Comparison of ENCODE assay signal across 9 cellular contexts in genomic region chr3:128343287-128344045, GRCh38.
A peak's percentile ranks its signal among the peaks of the same experiment; 100 is the strongest.
DNase-seq lines count a peak whose midpoint lies in the region; ATAC-seq and TF ChIP-seq lines count a peak whose summit lies in the region.
"Had no signal": no experiment of that assay in that cellular context is flagged by ENCODE, and none has a peak within 500 bp of the region (broad histone marks: within the 10 kb centered on the region; RNA-seq: fewer than 3 reads in every experiment).

No MANE protein-coding gene starts in this region.

- no peak overlapping the region for H3K4me3 Mint-ChIP-seq in CD4-positive, alpha-beta memory T cell

- H3K4me3 ChIP-seq in fibroblast of lung (replicated peaks in 1 of 4; ENCODE audit: control extremely low read depth in 1 of 4, insufficient read depth in 1 of 4, low read depth in 3 of 4, low read length in 4 of 4) (no peak overlapping the region), spleen (no peak overlapping the region)
- H3K4me3 ChIP-seq in CD4-positive, alpha-beta memory T cell (ENCODE audit: low read length in 2 of 2): no peak overlapping the region

- H3K27me3 ChIP-seq in fibroblast of lung (ENCODE audit: control insufficient read depth, insufficient read depth, low read length) (no peaks in the 10 kb centered on the region), spleen (replicated peaks in 1 of 7) (no peaks in the 10 kb centered on the region)
- H3K27me3 ChIP-seq in CD4-positive, alpha-beta memory T cell (ENCODE audit: insufficient read depth, low read length): no peaks in the 10 kb centered on the region

- TF ChIP-seq CTCF in fibroblast of lung (conservative IDR thresholded peaks at IDR 0.05 in 1 of 2, IDR thresholded peaks at IDR 0.05 in 1 of 2; ENCODE audit: low read depth in 1 of 2, low read length in 2 of 2): no peak
- no peak for TF ChIP-seq CTCF in spleen (IDR thresholded peaks at IDR 0.05 in 8 of 11, conservative IDR thresholded peaks at IDR 0.05 in 3 of 11)
- TF ChIP-seq CTCF in GM13976 (IDR thresholded peaks at IDR 0.05; ENCODE audit: borderline replicate concordance, control extremely low read depth, extremely low read depth, insufficient read depth, missing control alignments): no peak

- H3K4me1 ChIP-seq in fibroblast of lung (ENCODE audit: control insufficient read depth, extremely low read depth, insufficient read depth, low read length) (no peaks in the 10 kb centered on the region), spleen (peaks cover 0 to 3% (median under 1%) of the 10 kb centered on the region in 6 donors)
- H3K4me1 ChIP-seq in CD4-positive, alpha-beta memory T cell (ENCODE audit: insufficient read depth, low read length): no peaks in the 10 kb centered on the region

- DNase-seq in NCI-H748 (lab: John Stamatoyannopoulos, UW; ENCODE audit: unreplicated experiment) (peak; percentile 3), NCI-H748 treated with DMSO at 0.1 percent for 48 hours (lab: John Stamatoyannopoulos, UW) (no peak), OCI-M1 (lab: John Stamatoyannopoulos, UW) (peak; percentile 18), fibroblast of lung (ENCODE audit: low read depth in 2 of 2) (peak; percentile 53 to 63), spleen (peak; percentile 29), GM13976 (ENCODE audit: low spot score) (no peak)
- no peak for DNase-seq in CD4-positive, alpha-beta memory T cell
- DNase-seq: activated effector memory CD4-positive, alpha-beta T cell treated with anti-CD3 and anti-CD28 coated beads, Interleukin-2, amount 50 U/mL, for 16 hours had no signal

- H3K79me2 ChIP-seq in fibroblast of lung (ENCODE audit: control insufficient read depth, insufficient read depth, low read length): no peaks in the 10 kb centered on the region

- no peak overlapping the region for H3K27ac ChIP-seq in fibroblast of lung (ENCODE audit: insufficient read depth, low read length)
- H3K27ac ChIP-seq in spleen: no peak overlapping the region
- no peak overlapping the region for H3K27ac ChIP-seq in CD4-positive, alpha-beta memory T cell (ENCODE audit: low read depth, low read length)

- peaks cover 3% of the 10 kb centered on the region for H3K36me3 ChIP-seq in fibroblast of lung (ENCODE audit: control insufficient read depth, insufficient read depth, low read length)
- H3K36me3 ChIP-seq in spleen: peaks cover 0 to 45% (median 15%) of the 10 kb centered on the region in 6 donors
- peaks cover 16% of the 10 kb centered on the region for H3K36me3 ChIP-seq in CD4-positive, alpha-beta memory T cell (ENCODE audit: insufficient read depth, low read length)

- no peak for TF ChIP-seq POLR2A in spleen (IDR thresholded peaks at IDR 0.05)

- H3K9ac ChIP-seq in fibroblast of lung (ENCODE audit: insufficient read depth, low read length): no peak overlapping the region

- H4K20me1 ChIP-seq in fibroblast of lung (ENCODE audit: control insufficient read depth, extremely low read depth, insufficient read depth, low read length): no peaks in the 10 kb centered on the region

- no peak overlapping the region for H2AFZ ChIP-seq in fibroblast of lung (ENCODE audit: low read length)

- ATAC-seq in GM18907 (IDR thresholded peaks at IDR 0.05; ENCODE audit: unreplicated experiment): no peak

- H3K36me3 Mint-ChIP-seq in CD4-positive, alpha-beta memory T cell: peaks cover 5 to 23% of the 10 kb centered on the region in 2 donors

- in situ Hi-C loops in GM13976 (cut with MboI; ENCODE audit: low sequenced_read_pairs, unreplicated experiment): no loop called here

- POLR2A ChIA-PET in CD4-positive, alpha-beta memory T cell (lab: Charles Lee; ENCODE audit: partially characterized antibody): no interaction called here

- intact Hi-C loops in spleen (cut with DNase I; ENCODE audit: low total_unique reads): no loop called here
- intact Hi-C loops in CD4-positive, alpha-beta memory T cell (cut with micrococcal nuclease): no loop called here

- CTCF ChIA-PET in CD4-positive, alpha-beta memory T cell (lab: Charles Lee; ENCODE audit: partially characterized antibody): no interaction called here

- H3K4me1 Mint-ChIP-seq in CD4-positive, alpha-beta memory T cell: no peaks in the 10 kb centered on the region

- WGBS in spleen, 5 donors: 76 to 82% (median 79%) methylated on average over 6 of the region's 6 CpGs

- H3K9me3 ChIP-seq in fibroblast of lung (ENCODE audit: control insufficient read depth, insufficient read depth, low read depth, low read length) (no peaks in the 10 kb centered on the region), spleen (no peaks in the 10 kb centered on the region)
- H3K9me3 ChIP-seq in CD4-positive, alpha-beta memory T cell (ENCODE audit: control insufficient read depth in 1 of 2, low read length in 2 of 2): no peaks in the 10 kb centered on the region

- H3K27me3 Mint-ChIP-seq in CD4-positive, alpha-beta memory T cell: no peaks in the 10 kb centered on the region

- H3K9me3 Mint-ChIP-seq in CD4-positive, alpha-beta memory T cell: no peaks in the 10 kb centered on the region

- peak overlapping the region in 1 of 7 donors; percentile 46 for H3K27ac Mint-ChIP-seq in CD4-positive, alpha-beta memory T cell

- no peak overlapping the region for H3K4me2 ChIP-seq in fibroblast of lung (ENCODE audit: extremely low read depth, insufficient read depth, low read length)

Comparison
In these comparisons a context has a peak if more than half of its experiments do, and no peak if none do; other contexts are left out.
1. DNase-seq: peak in NCI-H748 (single experiment), OCI-M1 (single experiment), fibroblast of lung (2 of 2) and spleen (single experiment); none in NCI-H748 treated with DMSO at 0.1 percent for 48 hours (single experiment), GM13976 (single experiment) and CD4-positive, alpha-beta memory T cell (0 of 5).